In the genomic region with DNA sequence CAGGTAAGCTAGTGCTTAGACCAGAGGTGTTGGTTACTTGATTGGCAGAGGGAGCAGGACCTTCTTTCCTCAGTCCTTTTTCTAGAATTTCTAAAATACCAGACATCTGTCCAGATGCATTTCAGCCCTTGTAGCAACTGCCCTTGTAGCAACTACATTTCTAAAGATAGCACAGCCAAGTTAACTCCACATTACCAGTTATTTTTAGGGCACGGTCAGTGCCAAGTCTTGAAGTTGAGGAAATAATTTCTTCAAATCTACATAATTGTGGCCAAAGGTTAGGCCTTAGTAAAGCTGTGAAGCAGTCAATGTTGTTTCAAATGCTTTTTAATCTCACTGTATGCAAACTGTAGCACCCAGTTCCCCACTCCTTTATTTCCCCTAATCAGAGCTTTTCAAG, we compare ENCODE assay signal across 23 cellular contexts.
DNase-seq lines count a peak whose midpoint lies in the region; ATAC-seq and TF ChIP-seq lines count a peak whose summit lies in the region.
"Had no signal": no experiment of that assay in that cellular context is flagged by ENCODE, and none has a peak within 500 bp of the region (broad histone marks: within the 10 kb centered on the region; RNA-seq: fewer than 3 reads in every experiment).

No MANE protein-coding gene starts in this region.

- no peaks in the 10 kb centered on the region for H3K36me3 Mint-ChIP-seq in endodermal cell (ENCODE audit: low read depth)
- H3K36me3 Mint-ChIP-seq: stimulated activated naive B cell treated with anti-CD40 and anti-IgM and Interleukin-4, amounts not matched to agents 10 μg/mL and 1 μg/mL and 100 μg/mL, for 72 hours had no signal

- H3K27me3 ChIP-seq in heart left ventricle = peaks cover 0 to 5% (median 0%) of the 10 kb centered on the region in 9 donors
- H3K27me3 ChIP-seq in endodermal cell (ENCODE audit: control insufficient read depth, insufficient read depth, low read length, poor library complexity, severe bottlenecking) = no peaks in the 10 kb centered on the region
- H3K27me3 ChIP-seq: BLaER1 treated with 17β-estradiol and CSF1 and Interleukin-3, amounts not matched to agents 10 nM and 100 nM; foreskin keratinocyte; SJCRH30 had no signal

- H3K9me3 Mint-ChIP-seq in endodermal cell = peaks cover 10% of the 10 kb centered on the region
- H3K9me3 Mint-ChIP-seq: stimulated activated naive B cell treated with anti-CD40 and anti-IgM and Interleukin-4, amounts not matched to agents 10 μg/mL and 1 μg/mL and 100 μg/mL, for 72 hours had no signal

- ATAC-seq in heart left ventricle = peak in 3 of 4 donors; percentile 40 to 50 (median 43)
- ATAC-seq in Right ventricle myocardium inferior = no peak
- ATAC-seq in mucosa of descending colon = peak; percentile 63
- ATAC-seq in GM19395 (IDR thresholded peaks at IDR 0.05; ENCODE audit: unreplicated experiment) = no peak
- ATAC-seq: foreskin keratinocyte; lower lobe of right lung; stimulated activated naive B cell treated with anti-CD40 and anti-IgM and Interleukin-4, amounts not matched to agents 10 μg/mL and 1 μg/mL and 100 μg/mL, for 72 hours had no signal

- DNase-seq in heart left ventricle (no peak), Right ventricle myocardium inferior (ENCODE audit: missing footprints) (no peak), endodermal cell (no peak), mucosa of descending colon (peak in 1 of 3 donors; percentile 16), NCI-H526 treated with DMSO at 0.1 percent for 48 hours (lab: John Stamatoyannopoulos, UW) (no peak), iPS-NIHi11 (ENCODE audit: low spot score) (no peak), NCI-H2227 treated with DMSO at 0.1 percent for 48 hours (lab: John Stamatoyannopoulos, UW) (no peak)
- DNase-seq: activated CD4-positive, alpha-beta T cell treated with anti-CD3 and anti-CD28 coated beads for 48 hours; activated CD8-positive, alpha-beta memory T cell treated with anti-CD3 and anti-CD28 coated beads, Interleukin-2, amount 50 U/mL, for 4 hours; Calu3; foreskin keratinocyte; hypothalamus; lower lobe of right lung; NCI-H2081 treated with DMSO at 0.1 percent for 48 hours; NCI-H446; PC-9; SJCRH30; stimulated activated CD4-positive, alpha-beta T cell treated with anti-CD3 and anti-CD28 coated beads, Interleukin-2, amount 100 ng/mL, for 48 hours; stimulated activated naive B cell treated with anti-CD40 and anti-IgM and Interleukin-4, amounts not matched to agents 10 μg/mL and 1 μg/mL and 100 μg/mL, for 72 hours; T-helper 1 cell had no signal

- peaks cover 4% of the 10 kb centered on the region for H3K4me1 Mint-ChIP-seq in endodermal cell

- no peak overlapping the region for H3K27ac Mint-ChIP-seq in endodermal cell
- H3K27ac Mint-ChIP-seq: stimulated activated naive B cell treated with anti-CD40 and anti-IgM and Interleukin-4, amounts not matched to agents 10 μg/mL and 1 μg/mL and 100 μg/mL, for 72 hours had no signal

- WGBS in heart left ventricle, 4 donors = 7 to 38% (median 31%) methylated on average over 1 of the region's 1 CpG
- 89% methylated on average over 1 of the region's 1 CpG; no CpG with 5 or more reads in 1 of the 2 experiments for WGBS in endodermal cell (ENCODE audit: insufficient coverage in 1 of 2, insufficient read length in 1 of 2), 2 experiments

- no peak for TF ChIP-seq POLR2A in heart left ventricle (IDR thresholded peaks at IDR 0.05)

- H3K4me1 ChIP-seq in heart left ventricle (peaks cover 0 to 20% (median 3%) of the 10 kb centered on the region in 12 donors), endodermal cell (ENCODE audit: control insufficient read depth, insufficient read depth, low read length) (peaks cover 4% of the 10 kb centered on the region), mucosa of descending colon (ENCODE audit: low read depth) (no peaks in the 10 kb centered on the region)
- H3K4me1 ChIP-seq: lower lobe of right lung, prostate gland, SJCRH30 had no signal

- H3K9ac ChIP-seq in endodermal cell (ENCODE audit: extremely low read depth, low read length, poor library complexity, severe bottlenecking) = no peak overlapping the region
- H3K9ac ChIP-seq: BLaER1 treated with 17β-estradiol and CSF1 and Interleukin-3, amounts not matched to agents 10 nM and 100 nM had no signal

- H3K27ac ChIP-seq in heart left ventricle = peak overlapping the region in 9 of 12 donors; percentile 32 to 72 (median 46)
- H3K27ac ChIP-seq in endodermal cell (ENCODE audit: low read depth, low read length) = no peak overlapping the region
- H3K27ac ChIP-seq: BLaER1 treated with 17β-estradiol and CSF1 and Interleukin-3, amounts not matched to agents 10 nM and 100 nM; foreskin keratinocyte; lower lobe of right lung; PC-9; prostate gland; SJCRH30 had no signal

- H3K4me3 ChIP-seq in heart left ventricle (no peak overlapping the region), endodermal cell (ENCODE audit: low read length) (peak overlapping the region; percentile 35), mucosa of descending colon (no peak overlapping the region)
- H3K4me3 ChIP-seq: BLaER1 treated with 17β-estradiol and CSF1 and Interleukin-3, amounts not matched to agents 10 nM and 100 nM; lower lobe of right lung; PC-9; prostate gland; SJCRH30 had no signal

- H3K36me3 ChIP-seq in heart left ventricle = no peaks in the 10 kb centered on the region
- H3K36me3 ChIP-seq in endodermal cell (ENCODE audit: control insufficient read depth, insufficient read depth, low read length) = no peaks in the 10 kb centered on the region
- no peaks in the 10 kb centered on the region for H3K36me3 ChIP-seq in mucosa of descending colon (ENCODE audit: low read depth)
- H3K36me3 ChIP-seq: BLaER1 treated with 17β-estradiol and CSF1 and Interleukin-3, amounts not matched to agents 10 nM and 100 nM; lower lobe of right lung; prostate gland; SJCRH30 had no signal

- intact Hi-C loops in heart left ventricle (cut with DNase I) = loop anchor here in 2 of 10 donors (5.0 to 10.0 kb wide), 2 partner anchors 59 to 62 kb away; a partner anchor contains a TSS
- intact Hi-C loops in Right ventricle myocardium inferior (cut with DNase I) = loop anchor here (10.0 kb wide), 1 partner anchor 51 kb away; no protein-coding TSS in a partner anchor
- intact Hi-C loops in mucosa of descending colon (cut with DNase I, micrococcal nuclease) = no loop called here

- H3K9me3 ChIP-seq in heart left ventricle (no peaks in the 10 kb centered on the region), endodermal cell (ENCODE audit: control insufficient read depth, low read length) (no peaks in the 10 kb centered on the region), mucosa of descending colon (no peaks in the 10 kb centered on the region)
- H3K9me3 ChIP-seq: BLaER1 treated with 17β-estradiol and CSF1 and Interleukin-3, amounts not matched to agents 10 nM and 100 nM; lower lobe of right lung; prostate gland; SJCRH30 had no signal

- no peaks in the 10 kb centered on the region for H3K27me3 Mint-ChIP-seq in endodermal cell (ENCODE audit: insufficient read depth)
- H3K27me3 Mint-ChIP-seq: stimulated activated naive B cell treated with anti-CD40 and anti-IgM and Interleukin-4, amounts not matched to agents 10 μg/mL and 1 μg/mL and 100 μg/mL, for 72 hours had no signal

- H3K4me3 Mint-ChIP-seq in endodermal cell = no peak overlapping the region
- H3K4me3 Mint-ChIP-seq: stimulated activated naive B cell treated with anti-CD40 and anti-IgM and Interleukin-4, amounts not matched to agents 10 μg/mL and 1 μg/mL and 100 μg/mL, for 72 hours had no signal

- TF ChIP-seq CTCF in heart left ventricle (IDR thresholded peaks at IDR 0.05) = no peak
- TF ChIP-seq CTCF in endodermal cell (conservative IDR thresholded peaks at IDR 0.05) = no peak
- TF ChIP-seq CTCF in mucosa of descending colon (IDR thresholded peaks at IDR 0.05) = no peak

Comparison
In these comparisons a context has a peak if more than half of its experiments do, and no peak if none do; other contexts are left out.
1. ATAC-seq: peak in heart left ventricle (3 of 4) and mucosa of descending colon (single experiment); none in Right ventricle myocardium inferior (single experiment) and GM19395 (single experiment).